ENCODE assay signal across 1 cellular context in genomic region chr3:194141415-194142155, GRCh38.
TF ChIP-seq lines count a peak whose summit lies in the region.

No MANE protein-coding gene starts in this region.

TF ChIP-seq in GM23338, 12 proteins besides CTCF, POLR2A, EP300 and RAD21 (continued from another document):
- TF ChIP-seq ZNF462 (CRISPR knock-in tag; IDR thresholded peaks at IDR 0.05): no peak
- TF ChIP-seq ETS1 (IDR thresholded peaks at IDR 0.05): no peak
- TF ChIP-seq JUNB (IDR thresholded peaks at IDR 0.05; ENCODE audit: unreplicated experiment): no peak
